12 cellular contexts compared by ENCODE assay signal in the genomic region with DNA sequence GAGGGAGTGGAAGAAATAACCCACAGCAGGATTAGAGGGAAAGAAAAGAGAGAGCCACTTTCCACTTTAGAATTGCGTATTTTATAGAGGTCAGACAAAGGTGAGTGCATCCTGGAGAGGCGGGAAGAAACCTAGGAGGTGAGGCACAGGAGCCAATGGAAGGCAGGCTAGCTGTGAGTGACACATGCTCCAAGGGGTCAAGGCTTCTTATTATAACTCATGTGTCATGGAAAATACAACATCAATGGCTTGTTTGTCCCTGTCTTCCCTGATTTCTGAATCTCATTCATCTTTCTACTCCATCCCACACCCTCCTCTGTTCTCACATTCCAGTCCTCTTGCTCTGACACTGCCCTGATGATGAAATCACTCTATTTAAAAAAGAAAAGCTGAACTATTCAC. TPM values are rescaled to one million over a fixed set of nuclear protein-coding genes. Genes with fewer than 3 reads are reported as not detected.
DNase-seq lines count a peak whose midpoint lies in the region; ATAC-seq, FAIRE-seq and TF ChIP-seq lines count a peak whose summit lies in the region.
"Had no signal": no experiment of that assay in that cellular context is flagged by ENCODE, and none has a peak within 500 bp of the region (broad histone marks: within the 10 kb centered on the region; RNA-seq: fewer than 3 reads in every experiment).

No MANE protein-coding gene starts in this region.

- H3K36me3 ChIP-seq in rectal smooth muscle tissue (ENCODE audit: control insufficient read depth, insufficient read depth, low read length): no peaks in the 10 kb centered on the region

- peaks cover 16% of the 10 kb centered on the region for H3K4me1 ChIP-seq in rectal smooth muscle tissue (ENCODE audit: control insufficient read depth, insufficient read depth, low read length)

- no peak for TF ChIP-seq CTCF in fibroblast of the aortic adventitia (IDR thresholded peaks at IDR 0.05; ENCODE audit: insufficient read depth, low read length)

- no peak overlapping the region for H3K9ac ChIP-seq in rectal smooth muscle tissue (ENCODE audit: low read length)

- no peak overlapping the region for H3K27ac Mint-ChIP-seq in natural killer cell treated with Interleukin-12 subunit alpha and Interleukin-12 subunit beta and Interleukin-15 and Interleukin-18, amount 100 ng/mL, for 72 hours
- H3K27ac Mint-ChIP-seq: activated CD8-positive, alpha-beta memory T cell treated with anti-CD3 and anti-CD28 coated beads, Interleukin-2, amount 10 ng/mL, durations not matched to agents 7 days and 5 days had no signal

- no peak for ATAC-seq in natural killer cell treated with Interleukin-12 subunit alpha and Interleukin-12 subunit beta and Interleukin-15 and Interleukin-18, amount 100 ng/mL, for 72 hours
- ATAC-seq: activated CD8-positive, alpha-beta memory T cell treated with anti-CD3 and anti-CD28 coated beads, Interleukin-2, amount 10 ng/mL, durations not matched to agents 7 days and 5 days had no signal

- peaks cover 8 to 23% of the 10 kb centered on the region in 2 donors for H3K27me3 Mint-ChIP-seq in natural killer cell treated with Interleukin-12 subunit alpha and Interleukin-12 subunit beta and Interleukin-15 and Interleukin-18, amount 100 ng/mL, for 72 hours

- H3K4me1 Mint-ChIP-seq in natural killer cell treated with Interleukin-12 subunit alpha and Interleukin-12 subunit beta and Interleukin-15 and Interleukin-18, amount 100 ng/mL, for 72 hours (ENCODE audit: low read depth in 2 of 2): no peaks in the 10 kb centered on the region
- H3K4me1 Mint-ChIP-seq: activated CD8-positive, alpha-beta memory T cell treated with anti-CD3 and anti-CD28 coated beads, Interleukin-2, amount 10 ng/mL, durations not matched to agents 7 days and 5 days had no signal

- no peak for FAIRE-seq in HTR-8/SVneo (lab: Jason Lieb, UNC)
- FAIRE-seq: H54 had no signal

- peak; percentile 35 for DNase-seq in H4 (ENCODE audit: low spot score)
- peak; percentile 77 for DNase-seq in SK-MEL-5 (ENCODE audit: low read depth, low spot score)
- DNase-seq in fibroblast of the aortic adventitia (ENCODE audit: low read depth): peak; percentile 82
- DNase-seq in HUDEP-2 (lab: John Stamatoyannopoulos, UW; ENCODE audit: unreplicated experiment in 76 of 76): no peak
- DNase-seq in HTR-8/SVneo (ENCODE audit: insufficient read length, low spot score): no peak
- no peak for DNase-seq in AG08396 (ENCODE audit: low spot score)
- DNase-seq in natural killer cell treated with Interleukin-12 subunit alpha and Interleukin-12 subunit beta and Interleukin-15 and Interleukin-18, amount 100 ng/mL, for 72 hours (ENCODE audit: low spot score): no peak
- DNase-seq: activated CD8-positive, alpha-beta memory T cell treated with anti-CD3 and anti-CD28 coated beads, Interleukin-2, amount 10 ng/mL, durations not matched to agents 7 days and 5 days; DND-41; NCI-H2107 had no signal

- no peaks in the 10 kb centered on the region for H3K27me3 ChIP-seq in rectal smooth muscle tissue (ENCODE audit: control insufficient read depth, insufficient read depth, low read length)

- H3K36me3 Mint-ChIP-seq in natural killer cell treated with Interleukin-12 subunit alpha and Interleukin-12 subunit beta and Interleukin-15 and Interleukin-18, amount 100 ng/mL, for 72 hours: no peaks in the 10 kb centered on the region
- H3K36me3 Mint-ChIP-seq: activated CD8-positive, alpha-beta memory T cell treated with anti-CD3 and anti-CD28 coated beads, Interleukin-2, amount 10 ng/mL, durations not matched to agents 7 days and 5 days had no signal

- H3K4me3 Mint-ChIP-seq in natural killer cell treated with Interleukin-12 subunit alpha and Interleukin-12 subunit beta and Interleukin-15 and Interleukin-18, amount 100 ng/mL, for 72 hours: no peak overlapping the region
- H3K4me3 Mint-ChIP-seq: activated CD8-positive, alpha-beta memory T cell treated with anti-CD3 and anti-CD28 coated beads, Interleukin-2, amount 10 ng/mL, durations not matched to agents 7 days and 5 days had no signal

- H3K9me3 Mint-ChIP-seq in natural killer cell treated with Interleukin-12 subunit alpha and Interleukin-12 subunit beta and Interleukin-15 and Interleukin-18, amount 100 ng/mL, for 72 hours: no peaks in the 10 kb centered on the region

- H3K4me3 ChIP-seq in fibroblast of the aortic adventitia (ENCODE audit: low read depth, low read length) (no peak overlapping the region), rectal smooth muscle tissue (ENCODE audit: low read length) (no peak overlapping the region)

- in situ Hi-C loops in SK-MEL-5 (cut with HindIII; ENCODE audit: low pct_unique_long_range_greater_than_20kb, low sequenced_read_pairs): no loop called here

- peak overlapping the region; percentile 46 for H3K27ac ChIP-seq in rectal smooth muscle tissue (ENCODE audit: low read depth, low read length)

RNA-seq across cellular contexts. Expression of a gene that starts 14.4 kb away (rescaled TPM):
- 0.35 TPM in 1 of 2 replicates, not detected in the other for total RNA-seq in H4 (2014; rRNA removed; shearing (Covaris generic))
- 16.8 and 18.8 TPM in 2 replicates for total RNA-seq in SK-MEL-5 (2014; rRNA removed; shearing (Covaris generic))
- polyA plus RNA-seq in SK-MEL-5 (2015; cell fraction: cytosol; rRNA removed): 7.8 and 12.2 TPM in 2 replicates
- polyA plus RNA-seq in SK-MEL-5 (2015; cell fraction: nucleus; rRNA removed): 15.6 and 16.8 TPM in 2 replicates
- 12.3 and 31.2 TPM in 2 replicates for total RNA-seq in fibroblast of the aortic adventitia (ENCODE audit: low replicate concordance)
- total RNA-seq in natural killer cell treated with Interleukin-12 subunit alpha and Interleukin-12 subunit beta and Interleukin-15 and Interleukin-18, amount 100 ng/mL, for 72 hours: 1 to 10 TPM; 4.6 to 8.8 TPM

Comparison
In these comparisons a context has a peak if more than half of its experiments do, and no peak if none do; other contexts are left out.
1. DNase-seq: peak in H4 (single experiment), SK-MEL-5 (single experiment) and fibroblast of the aortic adventitia (single experiment); none in HUDEP-2 (0 of 76), HTR-8/SVneo (single experiment), AG08396 (single experiment) and natural killer cell treated with Interleukin-12 subunit alpha and Interleukin-12 subunit beta and Interleukin-15 and Interleukin-18, amount 100 ng/mL, for 72 hours (single experiment).